ENCODE assay signal across 13 cellular contexts in genomic region chr16:68367440-68367839, GRCh38. TPM values are rescaled to one million over a fixed set of nuclear protein-coding genes. Genes with fewer than 3 reads are reported as not detected.
A peak's percentile ranks its signal among the peaks of the same experiment; 100 is the strongest.
DNase-seq lines count a peak whose midpoint lies in the region; ATAC-seq and TF ChIP-seq lines count a peak whose summit lies in the region.
"Had no signal": no experiment of that assay in that cellular context is flagged by ENCODE, and none has a peak within 500 bp of the region (broad histone marks: within the 10 kb centered on the region; RNA-seq: fewer than 3 reads in every experiment).

No MANE protein-coding gene starts in this region.

- TF ChIP-seq POLR2A in tibial nerve (IDR thresholded peaks at IDR 0.05) = no peak

- H3F3A ChIP-seq in GM23338 (replicated peaks; ENCODE audit: low read depth) (no peaks in the 10 kb centered on the region), MM.1S (ENCODE audit: insufficient read depth, low read length) (peaks cover 32% of the 10 kb centered on the region)

- WGBS in tibial nerve, 2 donors = 75 to 78% methylated on average over 20 of the region's 20 CpGs

- DNase-seq in GM23338 (ENCODE audit: low spot score) (no peak), MM.1S (no peak), left lobe of liver (ENCODE audit: low spot score) (no peak), type B pancreatic cell (ENCODE audit: extremely low spot score, unreplicated experiment) (no peak), KG1 (lab: John Stamatoyannopoulos, UW) (no peak), tibial nerve (ENCODE audit: low spot score in 2 of 2) (no peak), mesothelial cell of epicardium (ENCODE audit: low spot score in 2 of 2, unreplicated experiment in 2 of 2) (no peak)
- DNase-seq: DMS79 treated with DMSO at 0.1 percent for 48 hours; NCI-H187 treated with DMSO at 0.1 percent for 48 hours; NCI-H345; NK-92 treated with Interleukin-12 subunit alpha and Interleukin-12 subunit beta, amount 100 ng/mL, for 24 hours had no signal

- no peaks in the 10 kb centered on the region for H3K79me2 ChIP-seq in GM23338 (replicated peaks; ENCODE audit: insufficient read depth)
- H3K79me2 ChIP-seq in MM.1S (ENCODE audit: low read length) = peaks cover 9% of the 10 kb centered on the region; the same call in 1 of the 2 replicates

- peaks cover 42% of the 10 kb centered on the region for H3K4me1 Mint-ChIP-seq in GM23338
- H3K4me1 Mint-ChIP-seq in type B pancreatic cell (ENCODE audit: unreplicated experiment) = peaks cover 19% of the 10 kb centered on the region
- H3K4me1 Mint-ChIP-seq in mesothelial cell of epicardium = peaks cover 24% of the 10 kb centered on the region

- H4K20me1 ChIP-seq in GM23338 (replicated peaks; ENCODE audit: insufficient read depth) (no peaks in the 10 kb centered on the region; the same call in 1 of the 2 replicates), MM.1S (ENCODE audit: insufficient read depth, low read length) (no peaks in the 10 kb centered on the region)

- H3K27me3 Mint-ChIP-seq in GM23338 (ENCODE audit: insufficient read depth, low read depth, poor library complexity) (peaks cover 14% of the 10 kb centered on the region), type B pancreatic cell (no peaks in the 10 kb centered on the region), mesothelial cell of epicardium (ENCODE audit: low read depth) (no peaks in the 10 kb centered on the region)

- H3K27ac Mint-ChIP-seq in GM23338 (no peak overlapping the region), type B pancreatic cell (peak overlapping the region; percentile 11), mesothelial cell of epicardium (no peak overlapping the region)
- H3K27ac Mint-ChIP-seq: B cell had no signal

- 0 out of 2 replicates have a peak overlapping the region, but pooled peaks have one; percentile 66 for H3K9ac ChIP-seq in MM.1S (ENCODE audit: low read length)

- no peak overlapping the region for H3K4me3 ChIP-seq in GM23338
- H3K4me3 ChIP-seq in MM.1S (ENCODE audit: low read length) = no peak overlapping the region; the same call in 1 of the 2 replicates
- no peak overlapping the region for H3K4me3 ChIP-seq in tibial nerve

- H3K4me3 Mint-ChIP-seq in GM23338 (no peak overlapping the region), type B pancreatic cell (no peak overlapping the region), mesothelial cell of epicardium (no peak overlapping the region)

- H3K36me3 Mint-ChIP-seq in GM23338 (ENCODE audit: low read depth) (no peaks in the 10 kb centered on the region), type B pancreatic cell (no peaks in the 10 kb centered on the region), mesothelial cell of epicardium (no peaks in the 10 kb centered on the region)
- H3K36me3 Mint-ChIP-seq: CD8-positive, alpha-beta memory T cell had no signal

- H3K27ac ChIP-seq in GM23338 (ENCODE audit: low read depth) = no peak overlapping the region
- H3K27ac ChIP-seq in MM.1S (ENCODE audit: low read length) = peak overlapping the region; percentile 98
- no peak overlapping the region for H3K27ac ChIP-seq in tibial nerve

- TF ChIP-seq EP300 in tibial nerve (IDR thresholded peaks at IDR 0.05) = no peak

- H3K9me3 Mint-ChIP-seq in GM23338 = no peaks in the 10 kb centered on the region
- no peaks in the 10 kb centered on the region for H3K9me3 Mint-ChIP-seq in type B pancreatic cell
- no peaks in the 10 kb centered on the region for H3K9me3 Mint-ChIP-seq in mesothelial cell of epicardium
- H3K9me3 Mint-ChIP-seq: CD8-positive, alpha-beta memory T cell had no signal

- H3K9me2 ChIP-seq in GM23338 (ENCODE audit: insufficient read depth) = no peaks in the 10 kb centered on the region
- no peaks in the 10 kb centered on the region for H3K9me2 ChIP-seq in MM.1S (replicated peaks; ENCODE audit: insufficient read depth, low read length)

- H3K9me3 ChIP-seq in MM.1S (replicated peaks; ENCODE audit: insufficient read depth, low read length) (no peaks in the 10 kb centered on the region), tibial nerve (no peaks in the 10 kb centered on the region)

- H3K36me3 ChIP-seq in GM23338 (ENCODE audit: insufficient read depth) (no peaks in the 10 kb centered on the region), MM.1S (replicated peaks; ENCODE audit: insufficient read depth, low read length) (no peaks in the 10 kb centered on the region), tibial nerve (no peaks in the 10 kb centered on the region)

- TF ChIP-seq CTCF in GM23338 (conservative IDR thresholded peaks at IDR 0.05; ENCODE audit: low read depth in 2 of 2) (no peak), MM.1S (IDR thresholded peaks at IDR 0.05; ENCODE audit: low read length) (no peak), type B pancreatic cell (conservative IDR thresholded peaks at IDR 0.05) (no peak), tibial nerve (IDR thresholded peaks at IDR 0.05) (no peak), mesothelial cell of epicardium (IDR thresholded peaks at IDR 0.05; ENCODE audit: unreplicated experiment) (no peak)

- H3K27me3 ChIP-seq in GM23338 (ENCODE audit: insufficient read depth) (no peaks in the 10 kb centered on the region), MM.1S (replicated peaks; ENCODE audit: insufficient read depth, low read length) (no peaks in the 10 kb centered on the region), tibial nerve (peaks cover 0 to 26% of the 10 kb centered on the region in 2 donors)

- peak; percentile 5; the same call in 2 of the 3 replicates for ATAC-seq in GM23338
- ATAC-seq in left lobe of liver = peak; percentile 38

- H2AFZ ChIP-seq in GM23338 (peak overlapping the region; percentile 84), MM.1S (ENCODE audit: low read length) (no peak overlapping the region)

- H3K4me2 ChIP-seq in GM23338 = no peak overlapping the region
- peak overlapping the region; percentile 89; the same call in 1 of the 2 replicates for H3K4me2 ChIP-seq in MM.1S (ENCODE audit: low read depth, low read length)

- no peaks in the 10 kb centered on the region for H3K4me1 ChIP-seq in GM23338 (ENCODE audit: insufficient read depth)
- peaks cover 37% of the 10 kb centered on the region for H3K4me1 ChIP-seq in MM.1S (ENCODE audit: low read length)
- peaks cover 0 to 21% (median 8%) of the 10 kb centered on the region in 4 donors for H3K4me1 ChIP-seq in tibial nerve

TF ChIP-seq in GM23338, 12 proteins besides CTCF, POLR2A, EP300 and RAD21:
- TF ChIP-seq ETS1 (IDR thresholded peaks at IDR 0.05) (no peak), EZH2 (IDR thresholded peaks at IDR 0.05; ENCODE audit: low read depth, unreplicated experiment) (no peak)

RNA-seq across cellular contexts. Expression of gene PRMT7, which starts 56.6 kb away (rescaled TPM):
- total RNA-seq in GM23338 (2014; rRNA removed; shearing (Covaris generic)) = 61.9 and 65.3 TPM in 2 replicates
- 20.2 TPM in 2 replicates for polyA plus RNA-seq in GM23338 (2016; fragmentation: Nextera tagmentation; extraction: Ambion mirVana)
- total RNA-seq in left lobe of liver = 27.7 TPM
- 39.1 and 66.9 TPM in 2 replicates for total RNA-seq in type B pancreatic cell (ENCODE audit: low replicate concordance)
- 10 to 100 TPM; 74.1 to 91.5 (median 78.0) TPM for total RNA-seq in tibial nerve
- total RNA-seq in mesothelial cell of epicardium = 69.7 to 77.9 TPM (median 71.8 TPM) in 3 replicates

RNA-seq across cellular contexts. Expression of gene SLC7A6OS, which starts 56.7 kb away (rescaled TPM):
- total RNA-seq in GM23338 (2014; rRNA removed; shearing (Covaris generic)) = 16.4 and 16.5 TPM in 2 replicates
- polyA plus RNA-seq in GM23338 (2016; fragmentation: Nextera tagmentation; extraction: Ambion mirVana) = 13.8 and 17.9 TPM in 2 replicates
- total RNA-seq in left lobe of liver (5.8 TPM), type B pancreatic cell (ENCODE audit: low replicate concordance) (17.3 and 21.7 TPM in 2 replicates), tibial nerve (10 to 100 TPM; 13.4 to 19.5 (median 14.2) TPM), mesothelial cell of epicardium (20.4 to 23.3 TPM (median 22.7 TPM) in 3 replicates)
